8 cellular contexts compared by ENCODE assay signal in the genomic region with DNA sequence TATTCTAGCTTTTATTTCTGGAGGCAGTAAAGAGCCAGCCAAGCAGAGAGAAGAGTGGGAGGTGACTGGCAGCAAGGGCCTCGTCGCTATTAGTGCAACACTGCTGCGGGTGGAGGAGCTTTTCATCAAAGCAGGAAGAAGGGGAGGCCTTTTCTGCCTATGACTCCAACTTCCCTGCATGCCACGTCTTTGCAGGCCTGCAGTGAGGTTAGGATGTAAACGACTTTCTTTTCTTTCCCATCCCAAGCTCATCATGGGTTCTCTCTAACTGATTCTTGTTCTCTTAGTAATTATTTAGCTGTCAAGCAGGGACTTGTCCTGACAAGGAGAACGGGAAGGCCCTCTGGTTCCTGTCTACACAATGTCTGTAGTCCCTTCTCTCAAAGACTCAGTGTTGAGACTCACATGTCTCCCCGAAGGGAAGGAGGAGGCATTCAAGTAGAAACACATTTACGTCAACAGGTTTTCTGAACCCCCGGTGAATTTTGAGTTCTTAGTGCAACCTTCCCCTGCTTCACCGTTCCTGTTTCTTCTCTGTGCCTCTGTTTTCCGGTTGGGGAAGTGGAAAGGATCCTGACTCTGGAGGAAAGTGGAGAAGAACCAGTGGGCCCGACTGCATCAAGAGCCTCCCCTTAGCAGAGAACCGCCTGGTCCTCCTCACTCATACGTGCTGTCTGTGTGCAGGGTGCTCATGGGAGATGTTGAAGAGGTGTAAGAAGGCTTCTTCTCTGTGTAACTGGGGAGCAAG. TPM values are rescaled to one million over a fixed set of nuclear protein-coding genes. Genes with fewer than 3 reads are reported as not detected.
DNase-seq lines count a peak whose midpoint lies in the region; ATAC-seq, FAIRE-seq and TF ChIP-seq lines count a peak whose summit lies in the region.

No MANE protein-coding gene starts in this region.

- TF ChIP-seq RAD21 in K562 (CRISPR knock-in tag; conservative IDR thresholded peaks at IDR 0.05 in 1 of 2, IDR thresholded peaks at IDR 0.05 in 1 of 2), result no peak

- no peak overlapping the region for H2AFZ ChIP-seq in K562 (ENCODE audit: low read depth, low read length)

- H3K9me3 ChIP-seq in K562 (replicated peaks; ENCODE audit: control insufficient read depth, insufficient read depth, low read depth, low read length) (no peaks in the 10 kb centered on the region), kidney (ENCODE audit: control insufficient read depth in 1 of 2, low read length in 2 of 2) (no peaks in the 10 kb centered on the region)

- ATAC-seq in HG03196 (IDR thresholded peaks at IDR 0.05; ENCODE audit: unreplicated experiment) (peak; percentile 51), K562 (peak; percentile 71)

- H3K27me3 ChIP-seq in K562 (ENCODE audit: control insufficient read depth in 2 of 2, insufficient read depth in 2 of 2, low read length in 2 of 2), result no peaks in the 10 kb centered on the region

- CTCF ChIA-PET in K562 (lab: Yijun Ruan, JAX; ENCODE audit: low intra/inter-chr PET ratio), result no interaction called here

- no peak for TF ChIP-seq EP300 in K562 (IDR thresholded peaks at IDR 0.05; ENCODE audit: low read length)

- POLR2A ChIA-PET in K562 (lab: Yijun Ruan, JAX), result interaction anchor here (0.6 to 0.8 kb wide), 2 partner anchors 18 to 34 kb away, joined by 3 read pairs; no protein-coding TSS in a partner anchor

- no peaks in the 10 kb centered on the region for H3K9me1 ChIP-seq in K562 (ENCODE audit: control insufficient read depth, insufficient read depth, low read length)

- FAIRE-seq in K562 (lab: Jason Lieb, UNC), result no peak
- no peak for FAIRE-seq in kidney (lab: Jason Lieb, UNC)

- H3K4me2 ChIP-seq in K562 (ENCODE audit: insufficient read depth, low read length), result no peak overlapping the region

- H4K20me1 ChIP-seq in K562 (replicated peaks; ENCODE audit: control insufficient read depth, insufficient read depth, low read length), result no peaks in the 10 kb centered on the region

- H3K4me1 ChIP-seq in K562 (replicated peaks in 1 of 2; ENCODE audit: control insufficient read depth in 2 of 2, insufficient read depth in 2 of 2, low read length in 2 of 2) (peaks cover 0 to 12% of the 10 kb centered on the region in 2 experiments; a peak in 2 of 5 replicates), kidney (ENCODE audit: control insufficient read depth in 1 of 2, insufficient read depth in 1 of 2, low read depth in 1 of 2, low read length in 2 of 2) (peaks cover 18% of the 10 kb centered on the region in 2 donors)

- no peak overlapping the region for H3K4me3 ChIP-seq in K562
- H3K4me3 ChIP-seq in kidney (ENCODE audit: low read length in 2 of 2), result no peak overlapping the region

- no peaks in the 10 kb centered on the region for H3K79me2 ChIP-seq in K562 (ENCODE audit: control insufficient read depth, insufficient read depth, low read length)

- no peak for TF ChIP-seq POLR2A in K562 (conservative IDR thresholded peaks at IDR 0.05)

- BruUV-seq in K562 (replicated peaks; lab: Mats Ljungman, UMichigan), result no TSS peak

- DNase-seq in EL (peak; percentile 73), T-helper 9 cell (peak; percentile 40), K562 (ENCODE audit: extremely low read depth in 1 of 4, low spot score in 3 of 4) (no peak), kidney (peak; percentile 80), D341Med (ENCODE audit: low spot score) (no peak), hepatic stellate cell (ENCODE audit: low spot score) (no peak)
- DNase-seq in stimulated activated CD4-positive, alpha-beta T cell treated with anti-CD3 and anti-CD28 coated beads, Interleukin-1b, Interleukin-23, amount 100 ng/mL, for 24 hours (ENCODE audit: low read depth in 4 of 4, low spot score in 1 of 4), result peak; percentile 22 to 53 (median 39)

- H3K36me3 ChIP-seq in K562 (ENCODE audit: control insufficient read depth, insufficient read depth, low read length) (no peaks in the 10 kb centered on the region), kidney (ENCODE audit: control insufficient read depth in 1 of 2, insufficient read depth in 2 of 2, low read length in 2 of 2) (no peaks in the 10 kb centered on the region)

- H3K9ac ChIP-seq in K562 (ENCODE audit: insufficient read depth in 1 of 2, low read depth in 2 of 2, low read length in 2 of 2) (no peak overlapping the region), kidney (ENCODE audit: low read length in 2 of 2) (peak overlapping the region in 1 of 2 donors; percentile 10)

- intact Hi-C loops in K562 (cut with micrococcal nuclease), result no loop called here
- intact Hi-C loops in kidney (cut with DNase I), result no loop called here

- H3K27ac ChIP-seq in K562 (ENCODE audit: extremely low read depth, low read depth, low read length), result no peak overlapping the region
- peak overlapping the region; percentile 35 to 71 for H3K27ac ChIP-seq in kidney (ENCODE audit: low read depth in 2 of 2, low read length in 2 of 2)

- TF ChIP-seq CTCF in K562 (IDR thresholded peaks at IDR 0.05 in 2 of 3, conservative IDR thresholded peaks at IDR 0.05 in 1 of 3; ENCODE audit: insufficient read depth in 2 of 3, low read depth in 1 of 3, low read length in 3 of 3) (0 out of 6 replicates have a peak, but pooled peaks of 1 of the 3 experiments have one; percentile 8), kidney (IDR thresholded peaks at IDR 0.05; ENCODE audit: borderline replicate concordance, extremely low read depth, insufficient read depth) (no peak)

- in situ Hi-C loops in K562 (cut with MboI), result no loop called here

- 50% methylated on average over 13 of the region's 14 CpGs for WGBS in K562 (ENCODE audit: insufficient coverage, low coverage, missing lambda C conversion rate)

TF ChIP-seq in K562, 482 proteins besides CTCF, POLR2A, EP300 and RAD21:
- no peak for TF ChIP-seq NR2C2 (CRISPR knock-in tag; IDR thresholded peaks at IDR 0.05)
- no peak for TF ChIP-seq NR2C2 (tag; IDR thresholded peaks at IDR 0.05)
- TF ChIP-seq, protein P1, sequence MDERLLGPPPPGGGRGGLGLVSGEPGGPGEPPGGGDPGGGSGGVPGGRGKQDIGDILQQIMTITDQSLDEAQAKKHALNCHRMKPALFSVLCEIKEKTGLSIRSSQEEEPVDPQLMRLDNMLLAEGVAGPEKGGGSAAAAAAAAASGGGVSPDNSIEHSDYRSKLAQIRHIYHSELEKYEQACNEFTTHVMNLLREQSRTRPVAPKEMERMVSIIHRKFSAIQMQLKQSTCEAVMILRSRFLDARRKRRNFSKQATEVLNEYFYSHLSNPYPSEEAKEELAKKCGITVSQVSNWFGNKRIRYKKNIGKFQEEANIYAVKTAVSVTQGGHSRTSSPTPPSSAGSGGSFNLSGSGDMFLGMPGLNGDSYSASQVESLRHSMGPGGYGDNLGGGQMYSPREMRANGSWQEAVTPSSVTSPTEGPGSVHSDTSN (CRISPR knock-in tag; IDR thresholded peaks at IDR 0.05; ENCODE audit: low read depth), result no peak
- TF ChIP-seq, protein P1 (tag; conservative IDR thresholded peaks at IDR 0.05; ENCODE audit: low read depth), result peak; percentile 32; the same call in 1 of the 2 replicates
- 0 out of 2 replicates have a peak, but pooled peaks have one; percentile 15 for TF ChIP-seq CREM (IDR thresholded peaks at IDR 0.05; ENCODE audit: low read depth)
- 0 out of 2 replicates have a peak, but pooled peaks have one; percentile 5 for TF ChIP-seq ZNF263 (CRISPR knock-in tag; IDR thresholded peaks at IDR 0.05; ENCODE audit: borderline replicate concordance)
- TF ChIP-seq, protein P2, sequence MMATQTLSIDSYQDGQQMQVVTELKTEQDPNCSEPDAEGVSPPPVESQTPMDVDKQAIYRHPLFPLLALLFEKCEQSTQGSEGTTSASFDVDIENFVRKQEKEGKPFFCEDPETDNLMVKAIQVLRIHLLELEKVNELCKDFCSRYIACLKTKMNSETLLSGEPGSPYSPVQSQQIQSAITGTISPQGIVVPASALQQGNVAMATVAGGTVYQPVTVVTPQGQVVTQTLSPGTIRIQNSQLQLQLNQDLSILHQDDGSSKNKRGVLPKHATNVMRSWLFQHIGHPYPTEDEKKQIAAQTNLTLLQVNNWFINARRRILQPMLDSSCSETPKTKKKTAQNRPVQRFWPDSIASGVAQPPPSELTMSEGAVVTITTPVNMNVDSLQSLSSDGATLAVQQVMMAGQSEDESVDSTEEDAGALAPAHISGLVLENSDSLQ (IDR thresholded peaks at IDR 0.05), result peak; percentile 48

RNA-seq across cellular contexts. Expression of a gene that starts 56.9 kb away (rescaled TPM):
- total RNA-seq in K562 (2011; cell fraction: chromatin; rRNA removed; ENCODE audit: low replicate concordance), result 112 and 174 TPM in 2 replicates
- total RNA-seq in K562 (2011; cell fraction: nucleolus; rRNA removed), result 70.5 and 77.0 TPM in 2 replicates
- total RNA-seq in K562 (2011; cell fraction: nucleoplasm; rRNA removed), result 73.4 and 92.7 TPM in 2 replicates
- total RNA-seq in K562 (2014; rRNA removed) (7.3 and 8.5 TPM in 2 replicates), K562 (2014; rRNA removed; fragmentation: Illumina TruSeq; extraction: Trizol) (6.6 and 12.0 TPM in 2 replicates), K562 (2015; rRNA removed; fragmentation: Illumina TruSeq; extraction: Trizol) (6.5 and 8.2 TPM in 2 replicates), K562 (2021) (25.6 and 28.1 TPM in 2 replicates), kidney (91.8 TPM)
- polyA plus RNA-seq in K562 (2011; rRNA removed) (11.2 and 15.2 TPM in 2 replicates), K562 (2014; fragmentation: Illumina TruSeq; extraction: Trizol) (18.9 and 22.1 TPM in 2 replicates), K562 (2014; fragmentation: Nextera tagmentation; extraction: Ambion mirVana) (under 1 TPM; 0.34 to 0.38 TPM), K562 (2014; rRNA removed) (13.1 and 15.8 TPM in 2 replicates), kidney (ENCODE audit: insufficient read depth, low read depth, low replicate concordance) (23.7 TPM)
- 6.4 and 9.1 TPM in 2 replicates for polyA plus RNA-seq in K562 (2011; cell fraction: cytosol; rRNA removed)
- polyA plus RNA-seq in K562 (2011; cell fraction: nucleus; rRNA removed), result 21.1 and 26.5 TPM in 2 replicates
- polyA plus RNA-seq in K562 (2012), result 18.7 and 25.8 TPM in 2 replicates
- 34.0 and 37.5 TPM in 2 replicates for polyA minus RNA-seq in K562 (2011; rRNA and poly(A)+ RNA removed)
- polyA minus RNA-seq in K562 (2011; cell fraction: cytosol; rRNA and poly(A)+ RNA removed), result 26.1 and 37.0 TPM in 2 replicates
- 15.1 and 22.9 TPM in 2 replicates for polyA minus RNA-seq in K562 (2011; cell fraction: nucleus; rRNA and poly(A)+ RNA removed)

Comparison
In these comparisons a context has a peak if more than half of its experiments do, and no peak if none do; other contexts are left out.
1. DNase-seq: peak in EL (single experiment), T-helper 9 cell (single experiment), kidney (single experiment) and stimulated activated CD4-positive, alpha-beta T cell treated with anti-CD3 and anti-CD28 coated beads, Interleukin-1b, Interleukin-23, amount 100 ng/mL, for 24 hours (4 of 4); none in K562 (0 of 4), D341Med (single experiment) and hepatic stellate cell (single experiment).